Comparison of ENCODE assay signal across 29 cellular contexts in the genomic region with DNA sequence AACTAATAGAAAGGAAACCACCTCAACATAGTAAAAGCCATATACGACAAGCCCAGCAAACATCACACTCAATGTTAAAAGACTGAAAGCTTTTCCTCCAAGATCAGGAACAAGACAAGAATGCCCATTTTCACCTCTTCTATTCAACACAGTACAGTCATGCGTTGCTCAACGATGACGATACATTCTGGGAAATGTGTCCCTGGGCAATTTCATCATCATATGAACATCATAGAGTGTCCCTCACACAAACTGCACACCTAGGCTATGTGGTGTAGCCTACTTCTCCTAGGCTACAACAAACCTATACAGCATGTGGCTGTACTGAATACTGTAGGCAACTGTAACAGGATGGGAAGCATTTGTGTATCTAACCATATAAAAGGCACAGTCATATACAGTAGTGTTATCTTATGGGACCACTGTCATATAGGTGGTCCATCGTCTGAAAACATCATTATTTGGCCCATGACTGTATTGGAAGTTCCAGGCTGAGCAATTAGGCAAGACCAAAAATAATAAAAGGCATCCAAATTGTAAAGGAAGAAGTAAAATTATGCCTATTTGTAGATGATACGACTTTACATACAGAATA. TPM values are rescaled to one million over a fixed set of nuclear protein-coding genes. Genes with fewer than 3 reads are reported as not detected.
A peak's percentile ranks its signal among the peaks of the same experiment; 100 is the strongest.
DNase-seq lines count a peak whose midpoint lies in the region; ATAC-seq, FAIRE-seq and TF ChIP-seq lines count a peak whose summit lies in the region.
"Had no signal": no experiment of that assay in that cellular context is flagged by ENCODE, and none has a peak within 500 bp of the region (broad histone marks: within the 10 kb centered on the region; RNA-seq: fewer than 3 reads in every experiment).

No MANE protein-coding gene starts in this region.

- intact Hi-C loops in MCF 10A (cut with micrococcal nuclease) = no loop called here
- intact Hi-C loops in breast epithelium (cut with DNase I; ENCODE audit: low total_unique reads) = loop anchor here (1.0 kb wide), 1 partner anchor 17 kb away; no protein-coding TSS in a partner anchor
- intact Hi-C loops in left ventricle myocardium superior (cut with micrococcal nuclease) = loop anchor here (10.0 kb wide), 1 partner anchor 169 kb away; no protein-coding TSS in a partner anchor

- DNase-seq in MCF 10A (ENCODE audit: unreplicated experiment) = peak; percentile 80
- DNase-seq in breast epithelium (ENCODE audit: low spot score in 2 of 2) = no peak
- peak; percentile 72 for DNase-seq in fibroblast of mammary gland (ENCODE audit: low read depth)
- DNase-seq in urothelium cell line (ENCODE audit: low spot score) = no peak
- DNase-seq in left ventricle myocardium superior = no peak
- no peak for DNase-seq in MV-4-11 (lab: John Stamatoyannopoulos, UW)
- DNase-seq: activated naive CD4-positive, alpha-beta T cell; activated naive CD8-positive, alpha-beta T cell treated with anti-CD3 and anti-CD28 coated beads, Interleukin-2, amount 50 U/mL, for 24 hours; activated T-cell treated with anti-CD3 and anti-CD28 coated beads, Interleukin-2, amount 50 U/mL, for 48 hours; Caco-2; NCI-H1417; NCI-H2029 treated with DMSO at 0.1 percent for 48 hours; NCI-H2227 treated with DMSO at 0.1 percent for 48 hours; PC-3; stimulated activated naive B cell treated with anti-CD40 and anti-IgM and Interleukin-4, amounts not matched to agents 10 μg/mL and 1 μg/mL and 100 μg/mL, for 72 hours; T-helper 17 cell; uterus had no signal

- no TSS peak for BruUV-seq in MCF 10A (replicated peaks; lab: Mats Ljungman, UMichigan)

- no peak overlapping the region for H3K27ac Mint-ChIP-seq in MCF 10A (ENCODE audit: low read depth, unreplicated experiment)
- H3K27ac Mint-ChIP-seq: activated naive CD8-positive, alpha-beta T cell treated with anti-CD3 and anti-CD28 coated beads, Interleukin-2, amount 50 U/mL, for 24 hours; GM23338; natural killer cell treated with Interleukin-12 subunit alpha and Interleukin-12 subunit beta and Interleukin-15 and Interleukin-18, amount 100 ng/mL, for 72 hours; stimulated activated naive B cell treated with anti-CD40 and anti-IgM and Interleukin-4, amounts not matched to agents 10 μg/mL and 1 μg/mL and 100 μg/mL, for 72 hours; T-helper 17 cell had no signal

- peaks cover 0 to 12% of the 10 kb centered on the region in 2 donors for H3K4me1 ChIP-seq in breast epithelium
- peaks cover 53% of the 10 kb centered on the region for H3K4me1 ChIP-seq in muscle layer of colon (ENCODE audit: insufficient read depth, low read length)
- H3K4me1 ChIP-seq: Caco-2 had no signal

- H3K27ac ChIP-seq in breast epithelium = no peak overlapping the region
- H3K27ac ChIP-seq in muscle layer of colon (ENCODE audit: low read depth, low read length) = peak overlapping the region; percentile 90
- H3K27ac ChIP-seq: suprapubic skin had no signal

- H3K4me3 ChIP-seq in breast epithelium (no peak overlapping the region), fibroblast of mammary gland (ENCODE audit: control insufficient read depth, low read depth, low read length) (no peak overlapping the region), muscle layer of colon (ENCODE audit: low read depth in 1 of 2, low read length in 2 of 2) (no peak overlapping the region)
- H3K4me3 ChIP-seq: GM23338, skin epidermis, suprapubic skin, uterus had no signal

- H3K27me3 ChIP-seq in breast epithelium (no peaks in the 10 kb centered on the region), muscle layer of colon (ENCODE audit: control insufficient read depth in 1 of 2, insufficient read depth in 2 of 2, low read length in 2 of 2) (peaks cover 0 to 3% of the 10 kb centered on the region in 2 donors)
- H3K27me3 ChIP-seq: uterus had no signal

- no peaks in the 10 kb centered on the region for H3K4me1 Mint-ChIP-seq in MCF 10A (ENCODE audit: insufficient read depth, unreplicated experiment)
- H3K4me1 Mint-ChIP-seq: activated naive CD8-positive, alpha-beta T cell treated with anti-CD3 and anti-CD28 coated beads, Interleukin-2, amount 50 U/mL, for 24 hours; CD14-positive monocyte; central memory CD8-positive, alpha-beta T cell; stimulated activated naive B cell treated with anti-CD40 and anti-IgM and Interleukin-4, amounts not matched to agents 10 μg/mL and 1 μg/mL and 100 μg/mL, for 72 hours; T-helper 17 cell had no signal

- H3K9me3 Mint-ChIP-seq in MCF 10A (ENCODE audit: unreplicated experiment) = no peaks in the 10 kb centered on the region
- H3K9me3 Mint-ChIP-seq: activated naive CD8-positive, alpha-beta T cell treated with anti-CD3 and anti-CD28 coated beads, Interleukin-2, amount 50 U/mL, for 24 hours; central memory CD8-positive, alpha-beta T cell; GM23338; natural killer cell treated with Interleukin-12 subunit alpha and Interleukin-12 subunit beta and Interleukin-15 and Interleukin-18, amount 100 ng/mL, for 72 hours had no signal

- no peak for TF ChIP-seq CTCF in MCF 10A (IDR thresholded peaks at IDR 0.05; ENCODE audit: unreplicated experiment)
- TF ChIP-seq CTCF in breast epithelium (IDR thresholded peaks at IDR 0.05) = no peak
- TF ChIP-seq CTCF in fibroblast of mammary gland (conservative IDR thresholded peaks at IDR 0.05; ENCODE audit: control insufficient read depth, insufficient read depth, low read depth, low read length) = no peak

- no peaks in the 10 kb centered on the region for H3K36me3 ChIP-seq in breast epithelium
- H3K36me3 ChIP-seq in muscle layer of colon (ENCODE audit: insufficient read depth, low read length) = no peaks in the 10 kb centered on the region
- H3K36me3 ChIP-seq: suprapubic skin, uterus had no signal

- H3K27me3 Mint-ChIP-seq in MCF 10A (ENCODE audit: insufficient read depth, unreplicated experiment) = peaks cover 16% of the 10 kb centered on the region

- no peaks in the 10 kb centered on the region for H3K36me3 Mint-ChIP-seq in MCF 10A (ENCODE audit: insufficient read depth, unreplicated experiment)
- H3K36me3 Mint-ChIP-seq: CD14-positive monocyte; natural killer cell treated with Interleukin-12 subunit alpha and Interleukin-12 subunit beta and Interleukin-15 and Interleukin-18, amount 100 ng/mL, for 72 hours; stimulated activated naive B cell treated with anti-CD40 and anti-IgM and Interleukin-4, amounts not matched to agents 10 μg/mL and 1 μg/mL and 100 μg/mL, for 72 hours had no signal

- no peak for TF ChIP-seq POLR2A in breast epithelium (IDR thresholded peaks at IDR 0.05)

- H3K4me3 Mint-ChIP-seq in MCF 10A (ENCODE audit: unreplicated experiment) = no peak overlapping the region
- H3K4me3 Mint-ChIP-seq: activated naive CD8-positive, alpha-beta T cell treated with anti-CD3 and anti-CD28 coated beads, Interleukin-2, amount 50 U/mL, for 24 hours; central memory CD8-positive, alpha-beta T cell; GM23338; natural killer cell treated with Interleukin-12 subunit alpha and Interleukin-12 subunit beta and Interleukin-15 and Interleukin-18, amount 100 ng/mL, for 72 hours; stimulated activated naive B cell treated with anti-CD40 and anti-IgM and Interleukin-4, amounts not matched to agents 10 μg/mL and 1 μg/mL and 100 μg/mL, for 72 hours; T-helper 17 cell had no signal

- H3K9ac ChIP-seq in muscle layer of colon (ENCODE audit: low read length) = no peak overlapping the region

- ATAC-seq in left ventricle myocardium superior (no peak), HG03378 (IDR thresholded peaks at IDR 0.05; ENCODE audit: unreplicated experiment) (no peak)
- ATAC-seq: activated naive CD8-positive, alpha-beta T cell treated with anti-CD3 and anti-CD28 coated beads, Interleukin-2, amount 50 U/mL, for 24 hours; GM23338; PC-3; stimulated activated naive B cell treated with anti-CD40 and anti-IgM and Interleukin-4, amounts not matched to agents 10 μg/mL and 1 μg/mL and 100 μg/mL, for 72 hours; T-helper 17 cell had no signal

- POLR2A ChIA-PET in MCF 10A (lab: Yijun Ruan, JAX) = no interaction called here

- H3K9me3 ChIP-seq in breast epithelium (no peaks in the 10 kb centered on the region), muscle layer of colon (ENCODE audit: low read length) (no peaks in the 10 kb centered on the region)
- H3K9me3 ChIP-seq: Caco-2, suprapubic skin, uterus had no signal

- FAIRE-seq in urothelium cell line (lab: Jason Lieb, UNC) = peak; percentile 23
- FAIRE-seq: G401.6, TTC549 had no signal

- CTCF ChIA-PET in MCF 10A (lab: Yijun Ruan, JAX) = interaction anchor here (0.8 kb wide), 1 partner anchor 184 kb away, joined by 3 read pairs; no protein-coding TSS in a partner anchor

RNA-seq across cellular contexts. Expression of a gene that starts 6.1 kb away (rescaled TPM):
- 0.10 and 0.84 TPM in 2 replicates for total RNA-seq in MCF 10A (2022)
- total RNA-seq in breast epithelium = 10 to 100 TPM in 2 of 3 donors, 1 to 10 TPM in 1; 2.1 to 25.6 (median 10.2) TPM
- 0.87 TPM for total RNA-seq in left ventricle myocardium superior
- total RNA-seq: A172, mononuclear cell, PC-3 had no signal

Comparison
In these comparisons a context has a peak if more than half of its experiments do, and no peak if none do; other contexts are left out.
1. DNase-seq: peak in MCF 10A (single experiment) and fibroblast of mammary gland (single experiment); none in breast epithelium (0 of 2), urothelium cell line (single experiment), left ventricle myocardium superior (single experiment) and MV-4-11 (single experiment).